8 cellular contexts compared by ENCODE assay signal in the genomic region with DNA sequence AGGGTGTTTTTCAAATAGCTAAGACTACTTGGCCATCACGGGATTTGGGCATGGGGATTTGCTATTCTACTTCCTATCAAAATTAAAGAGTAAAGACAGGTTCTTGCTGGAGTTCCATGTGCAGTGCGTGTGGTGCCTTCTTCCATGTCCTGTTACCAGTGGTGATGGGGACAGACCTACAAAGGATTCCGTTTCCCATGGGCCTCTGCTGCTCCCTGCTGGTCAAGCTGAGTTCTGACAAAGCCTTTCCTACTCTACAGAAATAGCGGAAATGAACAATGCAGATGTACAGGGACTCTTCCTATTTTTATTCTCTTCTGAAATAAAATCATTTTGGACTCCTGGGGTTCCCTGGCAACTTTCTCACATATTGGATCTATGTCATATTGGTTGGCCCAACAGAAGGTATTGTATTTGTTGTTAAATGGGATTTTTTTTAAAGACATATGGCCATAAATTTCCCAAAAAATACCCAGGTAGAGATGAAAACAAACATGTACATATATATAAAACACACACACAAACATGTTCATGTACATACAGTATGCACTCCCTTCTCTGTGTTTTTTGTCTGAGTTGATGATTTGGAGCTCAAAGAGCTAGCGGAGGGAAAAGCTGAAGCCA.
DNase-seq lines count a peak whose midpoint lies in the region; ATAC-seq, FAIRE-seq and TF ChIP-seq lines count a peak whose summit lies in the region.

No MANE protein-coding gene starts in this region.

- peak; percentile 85 for TF ChIP-seq CTCF in CD14-positive monocyte (IDR thresholded peaks at IDR 0.05)
- TF ChIP-seq CTCF in chondrocyte (IDR thresholded peaks at IDR 0.05) = peak; percentile 92

- FAIRE-seq in GM19239 (lab: Jason Lieb, UNC) = peak; percentile 96

- H3K9me3 Mint-ChIP-seq in CD14-positive monocyte = peaks cover 0 to 2% (median 0%) of the 10 kb centered on the region in 7 donors
- H3K9me3 Mint-ChIP-seq in chondrocyte (ENCODE audit: low read depth) = no peaks in the 10 kb centered on the region

- peaks cover 7 to 27% (median 12%) of the 10 kb centered on the region in 3 donors for H3K27me3 Mint-ChIP-seq in CD14-positive monocyte (ENCODE audit: low read depth in 3 of 3)
- no peaks in the 10 kb centered on the region for H3K27me3 Mint-ChIP-seq in chondrocyte (ENCODE audit: low read depth)

- intact Hi-C loops in CD14-positive monocyte (cut with micrococcal nuclease) = loop anchor here in 1 of 2 donors (10.0 kb wide), 1 partner anchor 398 kb away; no protein-coding TSS in a partner anchor

- H3K4me3 Mint-ChIP-seq in CD14-positive monocyte (no peak overlapping the region), chondrocyte (ENCODE audit: unreplicated experiment) (no peak overlapping the region)

- DNase-seq in CD14-positive monocyte (ENCODE audit: low spot score) (peak; percentile 63), GM19239 (ENCODE audit: insufficient read length, low spot score) (peak; percentile 46), NCI-H345 treated with DMSO at 0.1 percent for 48 hours (lab: John Stamatoyannopoulos, UW; ENCODE audit: unreplicated experiment) (peak; percentile 61), chondrocyte (ENCODE audit: low spot score) (no peak), left lobe of liver (ENCODE audit: low spot score) (peak; percentile 73)
- DNase-seq in activated CD4-positive, alpha-beta T cell treated with anti-CD3 and anti-CD28 coated beads for 1 hour = peak; percentile 33
- peak; percentile 19 for DNase-seq in stimulated activated CD8-positive, alpha-beta memory T cell treated with anti-CD3 and anti-CD28 coated beads, Interleukin-12 subunit alpha, Interleukin-12 subunit beta, amount 100 ng/mL, for 4 hours (ENCODE audit: low read depth)

- H3K27ac Mint-ChIP-seq in CD14-positive monocyte (no peak overlapping the region), chondrocyte (ENCODE audit: unreplicated experiment) (no peak overlapping the region)

- H3K4me1 Mint-ChIP-seq in CD14-positive monocyte (no peaks in the 10 kb centered on the region), chondrocyte (ENCODE audit: low read depth) (peaks cover 30% of the 10 kb centered on the region)

- ATAC-seq in HG03280 (IDR thresholded peaks at IDR 0.05; ENCODE audit: unreplicated experiment) (peak; percentile 77), left lobe of liver (peak; percentile 90)

- no peaks in the 10 kb centered on the region for H3K36me3 Mint-ChIP-seq in CD14-positive monocyte
- H3K36me3 Mint-ChIP-seq in chondrocyte (ENCODE audit: low read depth) = peaks cover 18% of the 10 kb centered on the region
